In genomic region chr1:213051127-213051880, GRCh38 we compare ENCODE assay signal across 8 cellular contexts. TPM values are rescaled to one million over a fixed set of nuclear protein-coding genes. Genes with fewer than 3 reads are reported as not detected.
A peak's percentile ranks its signal among the peaks of the same experiment; 100 is the strongest.
DNase-seq lines count a peak whose midpoint lies in the region; ATAC-seq and TF ChIP-seq lines count a peak whose summit lies in the region.

Gene RPS6KC1 (plus strand): TSS chr1:213051241. CDS start chr1:213051405, 164 bp downstream.

- dilution Hi-C loops in IMR-90 (cut with HindIII; ENCODE audit: low sequenced_read_pairs, unreplicated experiment), result no loop called here

- H3K4me1 ChIP-seq in IMR-90 (ENCODE audit: control insufficient read depth, insufficient read depth, low read length) (peaks cover 2% of the 10 kb centered on the region; the same call in 1 of the 2 replicates), PC-9 (replicated peaks; ENCODE audit: insufficient read depth) (peaks cover 16% of the 10 kb centered on the region), muscle layer of duodenum (ENCODE audit: control insufficient read depth in 1 of 2, insufficient read depth in 2 of 2, low read length in 2 of 2) (peaks cover 4 to 17% of the 10 kb centered on the region in 2 donors)

- H4K20me1 ChIP-seq in IMR-90 (ENCODE audit: insufficient read depth, low read length) (peaks cover 7% of the 10 kb centered on the region; the same call in 1 of the 2 replicates), PC-9 (ENCODE audit: insufficient read depth) (no peaks in the 10 kb centered on the region; the same call in 1 of the 2 replicates)

- WGBS in IMR-90 (ENCODE audit: extremely low coverage in 2 of 2, insufficient read length in 1 of 2), 2 experiments, result 1% methylated on average over 33 of the region's 42 CpGs; no CpG with 5 or more reads in 1 of the 2 experiments

- in situ Hi-C loops in IMR-90 (cut with MboI; ENCODE audit: low sequenced_read_pairs), result no loop called here

- H3K4me2 ChIP-seq in IMR-90 (ENCODE audit: low read depth, low read length), result peak within 1 kb of the TSS; percentile 89
- peak within 1 kb of the TSS; percentile 95 for H3K4me2 ChIP-seq in PC-9

- H2AK9ac ChIP-seq in IMR-90 (replicated peaks; ENCODE audit: low read depth, low read length, poor library complexity), result peak within 1 kb of the TSS; percentile 84

- H4K91ac ChIP-seq in IMR-90 (ENCODE audit: insufficient read depth, low read depth, low read length), result peak within 1 kb of the TSS; percentile 91

- H3K79me2 ChIP-seq in PC-9 (ENCODE audit: low read depth), result peaks cover 50% of the 10 kb centered on the region

- H2AK5ac ChIP-seq in IMR-90 (ENCODE audit: low read depth, low read length), result peak within 1 kb of the TSS; percentile 82

- H3K4me3 Mint-ChIP-seq in activated T-cell treated with anti-CD3 and anti-CD28 coated beads, Interleukin-2, amount 50 U/mL, for 24 hours, result peak within 1 kb of the TSS; percentile 90

- H3K14ac ChIP-seq in IMR-90 (replicated peaks; ENCODE audit: low read depth, low read length), result peak within 1 kb of the TSS; percentile 83

- peak; percentile 92 for DNase-seq in DMS153 treated with DMSO at 0.1 percent for 48 hours (lab: John Stamatoyannopoulos, UW; ENCODE audit: unreplicated experiment)
- peak; percentile 75 for DNase-seq in IMR-90
- DNase-seq in PC-9, result peak; percentile 69 to 78
- peak; percentile 88 for DNase-seq in activated T-cell treated with anti-CD3 and anti-CD28 coated beads, Interleukin-2, amount 50 U/mL, for 24 hours
- DNase-seq in stimulated activated CD8-positive, alpha-beta memory T cell treated with anti-CD3 and anti-CD28 coated beads, Interleukin-7, amount 100 ng/mL, for 24 hours (ENCODE audit: low read depth), result peak; percentile 65

- no peak for TF ChIP-seq RAD21 in IMR-90 (IDR thresholded peaks at IDR 0.05; ENCODE audit: low read length)

- H3K9me3 Mint-ChIP-seq in activated T-cell treated with anti-CD3 and anti-CD28 coated beads, Interleukin-2, amount 50 U/mL, for 24 hours, result peaks cover 9% of the 10 kb centered on the region

- TF ChIP-seq CTCF in IMR-90 (conservative IDR thresholded peaks at IDR 0.05; ENCODE audit: low read depth, low read length), result no peak
- TF ChIP-seq CTCF in PC-9 (conservative IDR thresholded peaks at IDR 0.05), result peak; percentile 34; the same call in 1 of the 2 replicates

- H3K18ac ChIP-seq in IMR-90 (ENCODE audit: low read depth, low read length), result peak within 1 kb of the TSS; percentile 81

- no peaks in the 10 kb centered on the region for H3K27me3 ChIP-seq in IMR-90 (ENCODE audit: control insufficient read depth, insufficient read depth, low read length)
- H3K27me3 ChIP-seq in PC-9 (ENCODE audit: insufficient read depth, low read depth), result no peaks in the 10 kb centered on the region
- H3K27me3 ChIP-seq in muscle layer of duodenum (ENCODE audit: low read depth, low read length), result no peaks in the 10 kb centered on the region

- peak within 1 kb of the TSS; percentile 58 for H3K56ac ChIP-seq in IMR-90 (ENCODE audit: extremely low read depth, insufficient read depth, low read length)

- H3K9me2 ChIP-seq in PC-9 (ENCODE audit: insufficient read depth), result no peaks in the 10 kb centered on the region

- no TSS peak for BruUV-seq in IMR-90 (replicated peaks; lab: Mats Ljungman, UMichigan)
- no TSS peak for BruUV-seq in PC-9 (replicated peaks; lab: Mats Ljungman, UMichigan)

- peaks cover 6% of the 10 kb centered on the region for H3K9me1 ChIP-seq in IMR-90 (ENCODE audit: insufficient read depth, low read length)

- H3K36me3 Mint-ChIP-seq in activated T-cell treated with anti-CD3 and anti-CD28 coated beads, Interleukin-2, amount 50 U/mL, for 24 hours (ENCODE audit: low read depth), result peaks cover 14% of the 10 kb centered on the region

- peak within 1 kb of the TSS; percentile 95 for H3K4ac ChIP-seq in IMR-90 (ENCODE audit: low read depth, low read length)

- H3K36me3 ChIP-seq in IMR-90 (ENCODE audit: control insufficient read depth, insufficient read depth, low read length), result no peaks in the 10 kb centered on the region
- no peaks in the 10 kb centered on the region for H3K36me3 ChIP-seq in PC-9 (ENCODE audit: low read depth)
- no peaks in the 10 kb centered on the region for H3K36me3 ChIP-seq in muscle layer of duodenum (ENCODE audit: control insufficient read depth in 1 of 2, insufficient read depth in 2 of 2, low read length in 2 of 2)

- peak within 1 kb of the TSS; percentile 41 for H2BK120ac ChIP-seq in IMR-90 (ENCODE audit: low read depth, low read length)

- peaks cover 4 to 31% of the 10 kb centered on the region in 2 experiments for H3K79me1 ChIP-seq in IMR-90 (ENCODE audit: low read depth in 1 of 2, low read length in 2 of 2)

- H2BK5ac ChIP-seq in IMR-90 (ENCODE audit: low read depth, low read length, poor library complexity, severe bottlenecking), result peak within 1 kb of the TSS; percentile 71

- no peak for TF ChIP-seq POLR2A in IMR-90 (IDR thresholded peaks at IDR 0.05; ENCODE audit: low read depth, low read length)

- CTCF ChIA-PET in IMR-90 (lab: Yijun Ruan, JAX) (no interaction called here), PC-9 (lab: Charles Lee) (no interaction called here)

- peak within 1 kb of the TSS; percentile 93 for H3K27ac Mint-ChIP-seq in activated T-cell treated with anti-CD3 and anti-CD28 coated beads, Interleukin-2, amount 50 U/mL, for 24 hours

- ATAC-seq in GM21529 (IDR thresholded peaks at IDR 0.05; ENCODE audit: unreplicated experiment), result peak; percentile 98
- ATAC-seq in IMR-90 (ENCODE audit: low read depth), result peak; percentile 98
- ATAC-seq in esophagus mucosa, result peak; percentile 98

- no peaks in the 10 kb centered on the region for H3K9me3 ChIP-seq in IMR-90 (ENCODE audit: control insufficient read depth, insufficient read depth, low read length)
- no peaks in the 10 kb centered on the region for H3K9me3 ChIP-seq in PC-9 (ENCODE audit: insufficient read depth, low read depth)
- no peaks in the 10 kb centered on the region for H3K9me3 ChIP-seq in muscle layer of duodenum (ENCODE audit: control insufficient read depth in 1 of 2, low read length in 2 of 2)

- H3F3A ChIP-seq in PC-9 (ENCODE audit: insufficient read depth, low read depth), result peaks cover 8% of the 10 kb centered on the region; the same call in 1 of the 2 replicates

- H4K8ac ChIP-seq in IMR-90 (ENCODE audit: low read depth in 2 of 2, low read length in 2 of 2), result peak within 1 kb of the TSS; percentile 100

- peaks cover 31% of the 10 kb centered on the region for H3K4me1 Mint-ChIP-seq in activated T-cell treated with anti-CD3 and anti-CD28 coated beads, Interleukin-2, amount 50 U/mL, for 24 hours (ENCODE audit: low read depth)

- peak within 1 kb of the TSS; percentile 75 for H3K9ac ChIP-seq in IMR-90 (ENCODE audit: low read depth, low read length)

- H3K27me3 Mint-ChIP-seq in activated T-cell treated with anti-CD3 and anti-CD28 coated beads, Interleukin-2, amount 50 U/mL, for 24 hours, result peaks cover 18% of the 10 kb centered on the region

- POLR2A ChIA-PET in IMR-90 (lab: Charles Lee; ENCODE audit: unreplicated experiment), result no interaction called here
- POLR2A ChIA-PET in PC-9 (lab: Charles Lee; ENCODE audit: unreplicated experiment), result no interaction called here

- H2BK20ac ChIP-seq in IMR-90 (ENCODE audit: low read depth, low read length), result peak within 1 kb of the TSS; percentile 38; the same call in 1 of the 2 replicates

- H4K5ac ChIP-seq in IMR-90 (ENCODE audit: low read depth, low read length), result peak within 1 kb of the TSS; percentile 100

- H2AFZ ChIP-seq in IMR-90 (replicated peaks; ENCODE audit: low read length, poor library complexity) (peak within 1 kb of the TSS; percentile 99), PC-9 (peak within 1 kb of the TSS; percentile 99)

- peak within 1 kb of the TSS; percentile 85 for H3K4me3 ChIP-seq in IMR-90 (ENCODE audit: insufficient read depth, low read depth, low read length)
- H3K4me3 ChIP-seq in PC-9, result peak within 1 kb of the TSS; percentile 92
- H3K4me3 ChIP-seq in muscle layer of duodenum (ENCODE audit: low read depth in 1 of 2, low read length in 2 of 2), result peak within 1 kb of the TSS; percentile 89 to 96

- H3K27ac ChIP-seq in IMR-90 (ENCODE audit: insufficient read depth, low read length) (peak within 1 kb of the TSS; percentile 88), PC-9 (peak within 1 kb of the TSS; percentile 41), muscle layer of duodenum (ENCODE audit: low read length) (peak within 1 kb of the TSS; percentile 80)

- H3K23ac ChIP-seq in IMR-90 (ENCODE audit: low read depth, low read length), result peak within 1 kb of the TSS; percentile 33

- H2BK15ac ChIP-seq in IMR-90 (ENCODE audit: low read depth, low read length), result peak within 1 kb of the TSS; percentile 51; the same call in 1 of the 3 replicates

- intact Hi-C loops in IMR-90 (cut with micrococcal nuclease), result loop anchor here (5.0 kb wide), 1 partner anchor 34 kb away; the partner anchor contains the start of gene ANGEL2
- intact Hi-C loops in PC-9 (cut with micrococcal nuclease; ENCODE audit: unreplicated experiment), result loop anchor here (1.0 kb wide), 1 partner anchor 36 kb away; the partner anchor contains the start of gene ANGEL2

TF ChIP-seq in IMR-90, 13 proteins besides CTCF, POLR2A, EP300 and RAD21:
- TF ChIP-seq ELK1 (IDR thresholded peaks at IDR 0.05; ENCODE audit: borderline replicate concordance, low read depth, low read length) (no peak), BHLHE40 (IDR thresholded peaks at IDR 0.05; ENCODE audit: low read depth, low read length) (no peak), MAFK (IDR thresholded peaks at IDR 0.05; ENCODE audit: low read depth, low read length) (peak; percentile 62), RFX5 (IDR thresholded peaks at IDR 0.05; ENCODE audit: low read depth, low read length) (no peak), CHD1 (IDR thresholded peaks at IDR 0.05; ENCODE audit: low read depth, low read length) (no peak), MXI1 (IDR thresholded peaks at IDR 0.05; ENCODE audit: borderline replicate concordance, low read depth, low read length) (peak; percentile 50; the same call in 1 of the 2 replicates), MAZ (IDR thresholded peaks at IDR 0.05; ENCODE audit: borderline replicate concordance, low read depth, low read length) (peak; percentile 58; the same call in 1 of the 2 replicates)

RNA-seq across cellular contexts. Expression of gene RPS6KC1, which starts in this region (rescaled TPM):
- total RNA-seq in IMR-90 (2012; rRNA removed) (23.7 and 25.8 TPM in 2 replicates), PC-9 (2021) (14.5 and 16.4 TPM in 2 replicates), esophagus mucosa (8.5 TPM)
- polyA plus RNA-seq in IMR-90 (2012; rRNA removed), result 6.0 and 7.9 TPM in 2 replicates
- polyA plus RNA-seq in IMR-90 (2012; cell fraction: cytosol; rRNA removed), result 1.8 and 2.0 TPM in 2 replicates
- 1.4 and 13.6 TPM in 2 replicates for polyA plus RNA-seq in IMR-90 (2012; cell fraction: nucleus; rRNA removed; ENCODE audit: low replicate concordance)

Comparison
In these comparisons a context has a peak if more than half of its experiments do, and no peak if none do; other contexts are left out.
1. Peak in every context shown above with its lines: DNase-seq, ATAC-seq, H3K4me3 ChIP-seq and H3K27ac ChIP-seq.